Comparison of ENCODE assay signal across 10 cellular contexts in the genomic region with DNA sequence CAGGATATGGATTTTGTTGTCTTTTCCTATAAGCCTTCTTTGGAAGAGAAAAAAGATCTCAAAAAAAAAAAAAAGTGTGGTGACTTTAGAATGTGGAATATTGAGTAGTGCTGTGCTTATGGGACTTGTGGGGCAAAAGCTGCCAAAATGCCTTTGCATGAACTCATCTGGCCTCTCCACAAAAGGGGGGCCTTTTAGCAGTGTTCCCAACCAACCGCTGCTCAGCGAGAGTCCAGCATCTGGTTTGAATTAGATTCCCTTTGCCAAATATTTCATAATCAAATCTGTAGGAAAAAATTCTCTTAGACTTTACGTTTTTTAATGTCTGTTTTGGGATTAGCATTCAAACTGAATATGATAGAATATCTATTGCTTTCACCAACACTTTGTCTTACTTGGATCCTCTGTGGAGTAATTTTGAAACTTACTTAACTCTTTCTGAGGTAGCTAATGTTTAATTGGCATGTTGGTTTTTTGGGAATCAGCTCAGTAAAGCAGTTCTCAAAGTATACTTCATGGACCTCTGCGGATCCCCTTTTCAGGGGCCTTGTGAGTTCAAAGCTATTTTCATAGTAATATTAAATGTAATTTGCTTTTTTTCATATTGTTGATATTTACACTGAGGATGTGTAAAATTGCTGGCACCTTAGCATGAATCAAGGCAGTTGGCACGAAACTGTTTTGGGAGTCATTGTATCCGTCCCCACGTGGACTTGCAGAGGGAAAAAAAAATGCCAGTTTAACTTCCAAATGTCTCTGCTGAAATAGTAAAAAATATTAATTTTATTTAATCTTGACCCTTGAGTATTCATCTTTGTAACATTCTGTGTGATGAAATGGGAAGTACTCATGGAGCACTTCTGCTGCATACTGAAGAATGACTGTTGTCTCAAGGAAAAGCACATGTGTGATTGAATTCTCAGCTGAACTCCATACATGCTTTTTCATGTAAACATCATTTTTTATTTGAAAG. TPM values are rescaled to one million over a fixed set of nuclear protein-coding genes. Genes with fewer than 3 reads are reported as not detected.
DNase-seq lines count a peak whose midpoint lies in the region; ATAC-seq, FAIRE-seq and TF ChIP-seq lines count a peak whose summit lies in the region.
"Had no signal": no experiment of that assay in that cellular context is flagged by ENCODE, and none has a peak within 500 bp of the region (broad histone marks: within the 10 kb centered on the region; RNA-seq: fewer than 3 reads in every experiment).

No MANE protein-coding gene starts in this region.

- no peaks in the 10 kb centered on the region for H3K9me3 ChIP-seq in lower lobe of right lung
- no peaks in the 10 kb centered on the region for H3K9me3 ChIP-seq in transverse colon
- H3K9me3 ChIP-seq: colonic mucosa had no signal

- H3K27ac ChIP-seq in lower lobe of right lung (peak overlapping the region; percentile 3), transverse colon (peak overlapping the region; percentile 34 to 63 (median 46))
- H3K27ac ChIP-seq: colonic mucosa had no signal

- intact Hi-C loops in lower lobe of right lung (cut with DNase I), result no loop called here
- intact Hi-C loops in transverse colon (cut with DNase I; ENCODE audit: low total_unique reads), result no loop called here

- peak; percentile 84 for DNase-seq in HS-27A (ENCODE audit: low read depth)
- peak; percentile 98 for DNase-seq in choroid plexus epithelial cell (ENCODE audit: low read depth)
- no peak for DNase-seq in lower lobe of right lung
- peak; percentile 31 for DNase-seq in transverse colon
- DNase-seq in NCI-H446 (lab: John Stamatoyannopoulos, UW), result no peak
- no peak for DNase-seq in urothelium cell line (ENCODE audit: low spot score)
- DNase-seq: activated T-cell treated with anti-CD3 and anti-CD28 coated beads, Interleukin-2, amount 50 U/mL, for 4 hours; colonic mucosa; occipital lobe had no signal

- H3K4me1 ChIP-seq in lower lobe of right lung, result peaks cover 12% of the 10 kb centered on the region
- peaks cover 0 to 13% (median 0%) of the 10 kb centered on the region in 4 donors for H3K4me1 ChIP-seq in transverse colon
- H3K4me1 ChIP-seq: colonic mucosa had no signal

- no peak overlapping the region for H3K4me3 ChIP-seq in choroid plexus epithelial cell (ENCODE audit: low read depth, low read length)
- H3K4me3 ChIP-seq in lower lobe of right lung, result no peak overlapping the region
- no peak overlapping the region for H3K4me3 ChIP-seq in transverse colon
- H3K4me3 ChIP-seq: colonic mucosa had no signal

- peaks cover 6% of the 10 kb centered on the region for H3K36me3 ChIP-seq in lower lobe of right lung
- H3K36me3 ChIP-seq in transverse colon, result peaks cover 0 to 5% (median 0%) of the 10 kb centered on the region in 4 donors
- H3K36me3 ChIP-seq: colonic mucosa had no signal

- in situ Hi-C loops in transverse colon (cut with MboI; ENCODE audit: low pct_ligation_motif_present in 1 of 4, low pct_unique_long_range_greater_than_20kb in 1 of 4, low sequenced_read_pairs in 3 of 4), result loop anchor here in 1 of 4 donors (25.0 kb wide), 1 partner anchor 389 kb away; no protein-coding TSS in a partner anchor

- FAIRE-seq in urothelium cell line (lab: Jason Lieb, UNC), result no peak

- peak; percentile 38 to 70 for ATAC-seq in lower lobe of right lung
- no peak for ATAC-seq in HG03342 (IDR thresholded peaks at IDR 0.05; ENCODE audit: unreplicated experiment)
- ATAC-seq: activated T-cell treated with anti-CD3 and anti-CD28 coated beads, Interleukin-2, amount 50 U/mL, for 4 hours had no signal

- TF ChIP-seq POLR2A in transverse colon (IDR thresholded peaks at IDR 0.05), result no peak

- TF ChIP-seq CTCF in choroid plexus epithelial cell (conservative IDR thresholded peaks at IDR 0.05; ENCODE audit: low read depth, low read length) (no peak), lower lobe of right lung (IDR thresholded peaks at IDR 0.05) (no peak), transverse colon (IDR thresholded peaks at IDR 0.05) (no peak)

- 62 to 65% methylated on average over 7 of the region's 7 CpGs for WGBS in transverse colon (ENCODE audit: low coverage in 1 of 2), 2 donors

- no peak for TF ChIP-seq EP300 in transverse colon (IDR thresholded peaks at IDR 0.05; ENCODE audit: low read depth)

- no peaks in the 10 kb centered on the region for H3K27me3 ChIP-seq in lower lobe of right lung (ENCODE audit: low read depth)
- no peaks in the 10 kb centered on the region for H3K27me3 ChIP-seq in transverse colon
- H3K27me3 ChIP-seq: colonic mucosa had no signal

RNA-seq across cellular contexts. Expression of gene VPS4A, which starts 34.7 kb away (rescaled TPM):
- 24.5 TPM for total RNA-seq in lower lobe of right lung
- 100 to 1,000 TPM in 1 of 4 donors, 10 to 100 TPM in 3; 11.9 to 151 (median 42.7) TPM for total RNA-seq in transverse colon

RNA-seq across cellular contexts. Expression of gene PDF, which starts 54.0 kb away (rescaled TPM):
- total RNA-seq in lower lobe of right lung (6.3 TPM), transverse colon (10 to 100 TPM in 2 of 4 donors, 1 to 10 TPM in 2; 2.2 to 19.5 (median 8.8) TPM)

Comparison
In these comparisons a context has a peak if more than half of its experiments do, and no peak if none do; other contexts are left out.
1. DNase-seq: peak in HS-27A (single experiment), choroid plexus epithelial cell (single experiment) and transverse colon (single experiment); none in lower lobe of right lung (single experiment), NCI-H446 (0 of 2) and urothelium cell line (single experiment).